8 cellular contexts compared by ENCODE assay signal in genomic region chr1:6579374-6580118, GRCh38. TPM values are rescaled to one million over a fixed set of nuclear protein-coding genes. Genes with fewer than 3 reads are reported as not detected.
DNase-seq lines count a peak whose midpoint lies in the region; ATAC-seq and TF ChIP-seq lines count a peak whose summit lies in the region.

TSS of gene ZBTB48 (plus strand) at chr1:6579994. CDS start at chr1:6580610, 616 bp downstream.

- H3K36me3 ChIP-seq in liver (ENCODE audit: control insufficient read depth in 4 of 4, insufficient read depth in 3 of 4, low read depth in 1 of 4, low read length in 3 of 4), result no peaks in the 10 kb centered on the region

- H3K9me3 Mint-ChIP-seq in activated CD4-positive, alpha-beta memory T cell treated with anti-CD3 and anti-CD28 coated beads for 36 hours, result no peaks in the 10 kb centered on the region

- no peaks in the 10 kb centered on the region for H3K27me3 ChIP-seq in liver (ENCODE audit: control insufficient read depth in 4 of 4, insufficient read depth in 4 of 4, low read length in 3 of 4)

- peak within 1 kb of the TSS; percentile 87 for H3K27ac Mint-ChIP-seq in activated CD4-positive, alpha-beta memory T cell treated with anti-CD3 and anti-CD28 coated beads for 36 hours

- TF ChIP-seq CTCF in liver (IDR thresholded peaks at IDR 0.05; ENCODE audit: low read depth, low read length, missing input control), result no peak

- POLR2A ChIA-PET in activated CD4-positive, alpha-beta memory T cell treated with anti-CD3 and anti-CD28 coated beads for 36 hours (lab: Charles Lee), result interaction anchor here (0.6 to 1.4 kb wide), 4 partner anchors 20 to 120 kb away, joined by 3 to 9 read pairs (median 4); partner anchors contain the start of gene TAS1R1

- peak; percentile 91 for ATAC-seq in GM19438 (IDR thresholded peaks at IDR 0.05; ENCODE audit: low read depth, unreplicated experiment)
- ATAC-seq in HG03575 (IDR thresholded peaks at IDR 0.05; ENCODE audit: extremely low read depth, insufficient number of reproducible peaks, low FRiP score, unreplicated experiment), result peak; percentile 42

- CTCF ChIA-PET in activated CD4-positive, alpha-beta memory T cell treated with anti-CD3 and anti-CD28 coated beads for 36 hours (lab: Charles Lee), result interaction anchor here (0.6 to 3.2 kb wide), 5 partner anchors 21 to 1341 kb away, joined by 3 to 26 read pairs (median 4); partner anchors contain the start of genes DNAJC11, NOL9 and TAS1R1

- peak within 1 kb of the TSS; percentile 42 to 72 for H3K9ac ChIP-seq in liver (ENCODE audit: low read depth in 1 of 2, low read length in 2 of 2)

- DNase-seq in CD1c-positive myeloid dendritic cell (ENCODE audit: extremely low spot score) (peak; percentile 99), NCI-H82 treated with DMSO at 0.1 percent for 48 hours (lab: John Stamatoyannopoulos, UW; ENCODE audit: unreplicated experiment) (peak; percentile 95), dermis microvascular lymphatic vessel endothelial cell (ENCODE audit: low read depth in 2 of 2) (peak; percentile 93 to 97)
- peak; percentile 98 for DNase-seq in activated CD4-positive, alpha-beta memory T cell treated with anti-CD3 and anti-CD28 coated beads for 36 hours
- DNase-seq in stimulated activated CD4-positive, alpha-beta T cell treated with anti-CD3 and anti-CD28 coated beads, Interleukin-4, amount 100 ng/mL, for 24 hours, result peak; percentile 97

- no peaks in the 10 kb centered on the region for H3K27me3 Mint-ChIP-seq in activated CD4-positive, alpha-beta memory T cell treated with anti-CD3 and anti-CD28 coated beads for 36 hours

- H3K27ac ChIP-seq in liver (ENCODE audit: low read depth in 1 of 2, low read length in 2 of 2), result peak within 1 kb of the TSS; percentile 88 to 97

- H3K4me1 Mint-ChIP-seq in activated CD4-positive, alpha-beta memory T cell treated with anti-CD3 and anti-CD28 coated beads for 36 hours (ENCODE audit: low read depth), result peaks cover 35% of the 10 kb centered on the region

- H3K4me1 ChIP-seq in liver (ENCODE audit: control insufficient read depth in 4 of 4, insufficient read depth in 4 of 4, low read length in 3 of 4), result peaks cover 18 to 50% (median 38%) of the 10 kb centered on the region in 4 donors

- peaks cover under 1% of the 10 kb centered on the region for H3K36me3 Mint-ChIP-seq in activated CD4-positive, alpha-beta memory T cell treated with anti-CD3 and anti-CD28 coated beads for 36 hours

- H3K4me3 Mint-ChIP-seq in activated CD4-positive, alpha-beta memory T cell treated with anti-CD3 and anti-CD28 coated beads for 36 hours, result peak within 1 kb of the TSS; percentile 94

- intact Hi-C loops in activated CD4-positive, alpha-beta memory T cell treated with anti-CD3 and anti-CD28 coated beads for 36 hours (cut with micrococcal nuclease), result loop anchor here (1.0 to 2.0 kb wide), 3 partner anchors 22 to 34 kb away; partner anchors contain the start of genes NOL9, PHF13 and TAS1R1

- no peaks in the 10 kb centered on the region for H3K9me3 ChIP-seq in liver (ENCODE audit: control insufficient read depth in 4 of 4, low read length in 3 of 4)

- peak in 1 of 2 donors; percentile 26 for TF ChIP-seq RAD21 in liver (IDR thresholded peaks at IDR 0.05)

- H3K4me3 ChIP-seq in liver (ENCODE audit: low read depth in 1 of 3, low read length in 3 of 3), result peak within 1 kb of the TSS; percentile 71 to 89 (median 75)

- 14% methylated on average over 58 of the region's 58 CpGs for WGBS in liver

TF ChIP-seq in liver, 16 proteins besides CTCF, POLR2A, EP300 and RAD21:
- TF ChIP-seq YY1 (IDR thresholded peaks at IDR 0.05), result peak; percentile 62
- peak; percentile 16 for TF ChIP-seq HNF4G (IDR thresholded peaks at IDR 0.05)
- TF ChIP-seq FOXA1 (IDR thresholded peaks at IDR 0.05), result no peak
- no peak for TF ChIP-seq FOXA2 (IDR thresholded peaks at IDR 0.05)
- TF ChIP-seq GABPA (IDR thresholded peaks at IDR 0.05 in 1 of 2, conservative IDR thresholded peaks at IDR 0.05 in 1 of 2), result peak; percentile 79 to 94
- TF ChIP-seq HNF4A (conservative IDR thresholded peaks at IDR 0.05), result peak; percentile 87 to 89
- TF ChIP-seq ZBTB33 (IDR thresholded peaks at IDR 0.05), result no peak
- peak; percentile 62 to 72 for TF ChIP-seq RXRA (IDR thresholded peaks at IDR 0.05)
- peak; percentile 54 for TF ChIP-seq TAF1 (conservative IDR thresholded peaks at IDR 0.05)
- TF ChIP-seq REST (IDR thresholded peaks at IDR 0.05), result peak; percentile 48
- no peak for TF ChIP-seq ATF3 (IDR thresholded peaks at IDR 0.05)
- TF ChIP-seq JUND (IDR thresholded peaks at IDR 0.05), result no peak
- peak; percentile 88 for TF ChIP-seq MAX (IDR thresholded peaks at IDR 0.05)
- peak; percentile 75 for TF ChIP-seq NR2F2 (IDR thresholded peaks at IDR 0.05)
- TF ChIP-seq SP1 (IDR thresholded peaks at IDR 0.05), result peak; percentile 84
- no peak for TF ChIP-seq EGR1 (IDR thresholded peaks at IDR 0.05; ENCODE audit: low read depth in 2 of 2)
TF ChIP-seq in liver: peak in this region for 10.

RNA-seq across cellular contexts. Expression of gene ZBTB48, which starts in this region (rescaled TPM):
- 10 to 100 TPM; 24.6 to 28.1 TPM for total RNA-seq in activated CD4-positive, alpha-beta memory T cell treated with anti-CD3 and anti-CD28 coated beads for 36 hours
- total RNA-seq in dermis microvascular lymphatic vessel endothelial cell (9.5 and 14.0 TPM in 2 replicates), liver (10 to 100 TPM in 1 of 2 donors, 1 to 10 TPM in 1; 8.3 to 18.1 TPM)
- 10 to 100 TPM in 1 of 2 donors, 1 to 10 TPM in 1; 9.4 to 16.8 TPM for polyA plus RNA-seq in liver

Comparison
In these comparisons a context has a peak if more than half of its experiments do, and no peak if none do; other contexts are left out.
1. Peak in every context shown above with its lines: DNase-seq, ATAC-seq, H3K4me3 ChIP-seq and H3K27ac ChIP-seq.